ENCODE assay signal across 9 cellular contexts in genomic region chrX:139126493-139126892, GRCh38.
A peak's percentile ranks its signal among the peaks of the same experiment; 100 is the strongest.
DNase-seq lines count a peak whose midpoint lies in the region; ATAC-seq and TF ChIP-seq lines count a peak whose summit lies in the region.
"Had no signal": no experiment of that assay in that cellular context is flagged by ENCODE, and none has a peak within 500 bp of the region (broad histone marks: within the 10 kb centered on the region; RNA-seq: fewer than 3 reads in every experiment).

No MANE protein-coding gene starts in this region.

- no peaks in the 10 kb centered on the region for H3K27me3 ChIP-seq in neuronal stem cell (ENCODE audit: control insufficient read depth in 3 of 3, insufficient read depth in 3 of 3, low read depth in 1 of 3, low read length in 3 of 3)

- ATAC-seq in GM18909 (IDR thresholded peaks at IDR 0.05; ENCODE audit: poor library complexity, unreplicated experiment) = peak; percentile 64
- peak; percentile 53 for ATAC-seq in HG03558 (IDR thresholded peaks at IDR 0.05; ENCODE audit: extremely low read depth, unreplicated experiment)
- no peak for ATAC-seq in GM21381 (IDR thresholded peaks at IDR 0.05; ENCODE audit: unreplicated experiment)

- H2AK5ac ChIP-seq in neuronal stem cell (ENCODE audit: low read depth, low read length) = no peak overlapping the region

- H3K4me1 ChIP-seq in neuronal stem cell (ENCODE audit: control insufficient read depth in 2 of 2, insufficient read depth in 1 of 2, low read depth in 1 of 2, low read length in 2 of 2) = peaks cover 0 to 2% of the 10 kb centered on the region in 2 donors

- no peak overlapping the region for H3K23ac ChIP-seq in neuronal stem cell (ENCODE audit: low read depth, low read length, poor library complexity)

- H4K8ac ChIP-seq in neuronal stem cell (ENCODE audit: low read depth, low read length) = no peak overlapping the region

- no peak overlapping the region for H4K91ac ChIP-seq in neuronal stem cell (ENCODE audit: low read depth, low read length, poor library complexity)

- H3K9me3 ChIP-seq in neuronal stem cell (replicated peaks in 1 of 2; ENCODE audit: control insufficient read depth in 2 of 2, insufficient read depth in 1 of 2, low read depth in 1 of 2, low read length in 2 of 2) = no peaks in the 10 kb centered on the region

- no peak overlapping the region for H3K4me3 ChIP-seq in astrocyte of the spinal cord (ENCODE audit: low read depth, low read length)
- H3K4me3 ChIP-seq in neuronal stem cell (ENCODE audit: low read length in 2 of 2) = no peak overlapping the region

- H2BK12ac ChIP-seq in neuronal stem cell (ENCODE audit: low read length) = no peak overlapping the region

- no peak overlapping the region for H3K27ac ChIP-seq in neuronal stem cell (replicated peaks; ENCODE audit: low read length)
- H3K27ac ChIP-seq: epithelial cell of prostate had no signal

- TF ChIP-seq CTCF in astrocyte of the spinal cord (IDR thresholded peaks at IDR 0.05; ENCODE audit: low read depth, low read length) = peak; percentile 26

- no peak overlapping the region for H2BK120ac ChIP-seq in neuronal stem cell (ENCODE audit: low read depth, low read length)

- H3K4me2 ChIP-seq in neuronal stem cell (ENCODE audit: insufficient read depth, low read length, poor library complexity, severe bottlenecking) = no peak overlapping the region

- no peak overlapping the region for H2BK5ac ChIP-seq in neuronal stem cell (ENCODE audit: low read length)

- no peaks in the 10 kb centered on the region for H3K36me3 ChIP-seq in neuronal stem cell (replicated peaks in 1 of 2; ENCODE audit: control insufficient read depth in 2 of 2, insufficient read depth in 2 of 2, low read length in 2 of 2)

- H3K79me1 ChIP-seq in neuronal stem cell (ENCODE audit: low read depth, low read length) = no peaks in the 10 kb centered on the region

- no peak overlapping the region for H3K18ac ChIP-seq in neuronal stem cell (ENCODE audit: low read length)

- no peak overlapping the region for H3K14ac ChIP-seq in neuronal stem cell (ENCODE audit: low read length)

- in situ Hi-C loops in astrocyte of the spinal cord (cut with HindIII; ENCODE audit: low sequenced_read_pairs) = no loop called here

- no peak overlapping the region for H3K4ac ChIP-seq in neuronal stem cell (ENCODE audit: low read length)

- H3K9ac ChIP-seq in neuronal stem cell (ENCODE audit: low read depth, low read length, poor library complexity) = no peak overlapping the region

- no peak overlapping the region for H2BK15ac ChIP-seq in neuronal stem cell (ENCODE audit: low read length)

- no CpG with 5 or more reads among the region's 2 CpGs for WGBS in neuronal stem cell (ENCODE audit: extremely low coverage in 2 of 2, insufficient read length in 2 of 2, insufficient replicate concordance in 1 of 2), 2 donors

- no peak overlapping the region for H2AFZ ChIP-seq in neuronal stem cell (ENCODE audit: low read length)

- peak; percentile 45 for DNase-seq in DMS153 treated with DMSO at 0.1 percent for 48 hours (lab: John Stamatoyannopoulos, UW; ENCODE audit: unreplicated experiment)
- no peak for DNase-seq in astrocyte of the spinal cord (ENCODE audit: low read depth, low spot score)
- peak; percentile 24 for DNase-seq in neuronal stem cell (ENCODE audit: low spot score)
- DNase-seq in cerebellar nuclear complex (lab: John Stamatoyannopoulos, UW) = no peak
- DNase-seq in NCI-H345 treated with DMSO at 0.1 percent for 48 hours (lab: John Stamatoyannopoulos, UW; ENCODE audit: unreplicated experiment) = no peak

Comparison
In these comparisons a context has a peak if more than half of its experiments do, and no peak if none do; other contexts are left out.
1. DNase-seq: peak in DMS153 treated with DMSO at 0.1 percent for 48 hours (single experiment) and neuronal stem cell (single experiment); none in astrocyte of the spinal cord (single experiment), cerebellar nuclear complex (0 of 2) and NCI-H345 treated with DMSO at 0.1 percent for 48 hours (single experiment).